Comparison of ENCODE assay signal across 2 cellular contexts in genomic region chr17:75859358-75859757, GRCh38.
TF ChIP-seq lines count a peak whose summit lies in the region.

No MANE protein-coding gene starts in this region.

TF ChIP-seq in HCT116, 20 proteins besides CTCF, POLR2A, EP300 and RAD21:
- peak; percentile 68 for TF ChIP-seq EGR1 (IDR thresholded peaks at IDR 0.05; ENCODE audit: low read depth)
TF ChIP-seq in HCT116: peak in this region for 1; not testable (repeated sequence) for 19.

TF ChIP-seq in GM12878, 131 proteins besides CTCF, POLR2A, EP300 and RAD21:
- peak in 1 of 2 experiments; percentile 8; a peak in 1 of 3 replicates for TF ChIP-seq EGR1 (IDR thresholded peaks at IDR 0.05; ENCODE audit: borderline replicate concordance in 1 of 2, low read depth in 2 of 2, low read length in 2 of 2)
